Comparison of ENCODE assay signal across 1 cellular context in genomic region chr6:21003780-21004541, GRCh38.
TF ChIP-seq lines count a peak whose summit lies in the region.

No MANE protein-coding gene starts in this region.

TF ChIP-seq in HepG2, 621 proteins besides CTCF, POLR2A, EP300 and RAD21 (continued from another document and continues in another):
- TF ChIP-seq ZBTB40 (IDR thresholded peaks at IDR 0.05) (no peak), ZBTB40 (CRISPR knock-in tag; IDR thresholded peaks at IDR 0.05) (no peak; the same call in 1 of the 2 replicates), MIER2 (CRISPR knock-in tag; IDR thresholded peaks at IDR 0.05) (peak; percentile 32; the same call in 1 of the 2 replicates), EEA1 (CRISPR knock-in tag; IDR thresholded peaks at IDR 0.05; ENCODE audit: borderline replicate concordance) (no peak), ETV5 (CRISPR knock-in tag; IDR thresholded peaks at IDR 0.05; ENCODE audit: borderline replicate concordance) (peak; percentile 96), SYNCRIP (IDR thresholded peaks at IDR 0.05; ENCODE audit: insufficient read depth, low read depth, low read length) (no peak), HOXA9 (CRISPR knock-in tag; IDR thresholded peaks at IDR 0.05; ENCODE audit: borderline replicate concordance) (no peak), ZNF616 (CRISPR knock-in tag; IDR thresholded peaks at IDR 0.05; ENCODE audit: low read depth) (no peak), GLI4 (CRISPR knock-in tag; IDR thresholded peaks at IDR 0.05; ENCODE audit: borderline replicate concordance) (no peak), MEIS2 (CRISPR knock-in tag; IDR thresholded peaks at IDR 0.05) (no peak), SIX4 (CRISPR knock-in tag; IDR thresholded peaks at IDR 0.05) (peak; percentile 84), ZNF883 (CRISPR knock-in tag; IDR thresholded peaks at IDR 0.05; ENCODE audit: not compliant biosample characterization) (no peak), ZNF777 (CRISPR knock-in tag; IDR thresholded peaks at IDR 0.05) (no peak), IKZF4 (CRISPR knock-in tag; IDR thresholded peaks at IDR 0.05; ENCODE audit: borderline replicate concordance, low read depth, not compliant biosample characterization) (no peak), REPIN1 (CRISPR knock-in tag; IDR thresholded peaks at IDR 0.05; ENCODE audit: borderline replicate concordance, low read depth) (no peak), ZNF414 (CRISPR knock-in tag; IDR thresholded peaks at IDR 0.05) (no peak), ZNF615 (CRISPR knock-in tag; IDR thresholded peaks at IDR 0.05; ENCODE audit: borderline replicate concordance) (no peak), FOXP1 (IDR thresholded peaks at IDR 0.05) (no peak), FOXP1 (CRISPR knock-in tag; IDR thresholded peaks at IDR 0.05) (peak; percentile 92), ZNF547 (CRISPR knock-in tag; IDR thresholded peaks at IDR 0.05) (no peak), ZNF17 (CRISPR knock-in tag; IDR thresholded peaks at IDR 0.05) (no peak), ZBTB3 (CRISPR knock-in tag; IDR thresholded peaks at IDR 0.05; ENCODE audit: borderline replicate concordance, low read depth) (no peak), ZNF878 (CRISPR knock-in tag; IDR thresholded peaks at IDR 0.05) (no peak), ZNF7 (CRISPR knock-in tag; IDR thresholded peaks at IDR 0.05) (no peak), GTF3A (CRISPR knock-in tag; conservative IDR thresholded peaks at IDR 0.05) (no peak), TMF1 (CRISPR knock-in tag; IDR thresholded peaks at IDR 0.05; ENCODE audit: low read depth) (no peak), TFDP1 (CRISPR knock-in tag; IDR thresholded peaks at IDR 0.05; ENCODE audit: borderline replicate concordance) (no peak), ZNF530 (CRISPR knock-in tag; IDR thresholded peaks at IDR 0.05; ENCODE audit: low read depth) (no peak), CREB3 (CRISPR knock-in tag; IDR thresholded peaks at IDR 0.05) (no peak), BRCA1 (CRISPR knock-in tag; IDR thresholded peaks at IDR 0.05) (no peak), MEIS1 (CRISPR knock-in tag; IDR thresholded peaks at IDR 0.05; ENCODE audit: borderline replicate concordance) (no peak), U2AF1 (optimal IDR thresholded peaks at IDR 0.05; ENCODE audit: low read depth, low read length) (no peak), KLF13 (CRISPR knock-in tag; IDR thresholded peaks at IDR 0.05) (no peak), HMG20B (CRISPR knock-in tag; conservative IDR thresholded peaks at IDR 0.05) (peak; percentile 97), GABPA (IDR thresholded peaks at IDR 0.05; ENCODE audit: low read depth, low read length) (no peak), GABPA (CRISPR knock-in tag; IDR thresholded peaks at IDR 0.05; ENCODE audit: low read depth) (peak; percentile 50), GFI1 (CRISPR knock-in tag; IDR thresholded peaks at IDR 0.05; ENCODE audit: borderline replicate concordance) (peak; percentile 98), ATF2 (CRISPR knock-in tag; IDR thresholded peaks at IDR 0.05) (peak; percentile 71; the same call in 1 of the 2 replicates), ZFP41 (CRISPR knock-in tag; IDR thresholded peaks at IDR 0.05; ENCODE audit: borderline replicate concordance) (no peak), RXRA (CRISPR knock-in tag; IDR thresholded peaks at IDR 0.05) (no peak), PRMT3 (CRISPR knock-in tag; IDR thresholded peaks at IDR 0.05; ENCODE audit: borderline replicate concordance, low read depth) (no peak), ZNF670 (CRISPR knock-in tag; IDR thresholded peaks at IDR 0.05; ENCODE audit: borderline replicate concordance) (no peak), NFRKB (IDR thresholded peaks at IDR 0.05) (no peak), ZFY (CRISPR knock-in tag; IDR thresholded peaks at IDR 0.05) (no peak), ZNF331 (CRISPR knock-in tag; IDR thresholded peaks at IDR 0.05) (no peak; the same call in 1 of the 2 replicates)
- TF ChIP-seq, protein P1, sequence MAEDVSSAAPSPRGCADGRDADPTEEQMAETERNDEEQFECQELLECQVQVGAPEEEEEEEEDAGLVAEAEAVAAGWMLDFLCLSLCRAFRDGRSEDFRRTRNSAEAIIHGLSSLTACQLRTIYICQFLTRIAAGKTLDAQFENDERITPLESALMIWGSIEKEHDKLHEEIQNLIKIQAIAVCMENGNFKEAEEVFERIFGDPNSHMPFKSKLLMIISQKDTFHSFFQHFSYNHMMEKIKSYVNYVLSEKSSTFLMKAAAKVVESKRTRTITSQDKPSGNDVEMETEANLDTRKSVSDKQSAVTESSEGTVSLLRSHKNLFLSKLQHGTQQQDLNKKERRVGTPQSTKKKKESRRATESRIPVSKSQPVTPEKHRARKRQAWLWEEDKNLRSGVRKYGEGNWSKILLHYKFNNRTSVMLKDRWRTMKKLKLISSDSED (CRISPR knock-in tag; IDR thresholded peaks at IDR 0.05), result no peak
- TF ChIP-seq, protein P2, sequence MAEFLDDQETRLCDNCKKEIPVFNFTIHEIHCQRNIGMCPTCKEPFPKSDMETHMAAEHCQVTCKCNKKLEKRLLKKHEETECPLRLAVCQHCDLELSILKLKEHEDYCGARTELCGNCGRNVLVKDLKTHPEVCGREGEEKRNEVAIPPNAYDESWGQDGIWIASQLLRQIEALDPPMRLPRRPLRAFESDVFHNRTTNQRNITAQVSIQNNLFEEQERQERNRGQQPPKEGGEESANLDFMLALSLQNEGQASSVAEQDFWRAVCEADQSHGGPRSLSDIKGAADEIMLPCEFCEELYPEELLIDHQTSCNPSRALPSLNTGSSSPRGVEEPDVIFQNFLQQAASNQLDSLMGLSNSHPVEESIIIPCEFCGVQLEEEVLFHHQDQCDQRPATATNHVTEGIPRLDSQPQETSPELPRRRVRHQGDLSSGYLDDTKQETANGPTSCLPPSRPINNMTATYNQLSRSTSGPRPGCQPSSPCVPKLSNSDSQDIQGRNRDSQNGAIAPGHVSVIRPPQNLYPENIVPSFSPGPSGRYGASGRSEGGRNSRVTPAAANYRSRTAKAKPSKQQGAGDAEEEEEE (CRISPR knock-in tag; IDR thresholded peaks at IDR 0.05; ENCODE audit: borderline replicate concordance), result no peak
- TF ChIP-seq, protein P3, sequence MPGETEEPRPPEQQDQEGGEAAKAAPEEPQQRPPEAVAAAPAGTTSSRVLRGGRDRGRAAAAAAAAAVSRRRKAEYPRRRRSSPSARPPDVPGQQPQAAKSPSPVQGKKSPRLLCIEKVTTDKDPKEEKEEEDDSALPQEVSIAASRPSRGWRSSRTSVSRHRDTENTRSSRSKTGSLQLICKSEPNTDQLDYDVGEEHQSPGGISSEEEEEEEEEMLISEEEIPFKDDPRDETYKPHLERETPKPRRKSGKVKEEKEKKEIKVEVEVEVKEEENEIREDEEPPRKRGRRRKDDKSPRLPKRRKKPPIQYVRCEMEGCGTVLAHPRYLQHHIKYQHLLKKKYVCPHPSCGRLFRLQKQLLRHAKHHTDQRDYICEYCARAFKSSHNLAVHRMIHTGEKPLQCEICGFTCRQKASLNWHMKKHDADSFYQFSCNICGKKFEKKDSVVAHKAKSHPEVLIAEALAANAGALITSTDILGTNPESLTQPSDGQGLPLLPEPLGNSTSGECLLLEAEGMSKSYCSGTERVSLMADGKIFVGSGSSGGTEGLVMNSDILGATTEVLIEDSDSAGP (CRISPR knock-in tag; IDR thresholded peaks at IDR 0.05; ENCODE audit: borderline replicate concordance), result no peak
- TF ChIP-seq, protein P4, sequence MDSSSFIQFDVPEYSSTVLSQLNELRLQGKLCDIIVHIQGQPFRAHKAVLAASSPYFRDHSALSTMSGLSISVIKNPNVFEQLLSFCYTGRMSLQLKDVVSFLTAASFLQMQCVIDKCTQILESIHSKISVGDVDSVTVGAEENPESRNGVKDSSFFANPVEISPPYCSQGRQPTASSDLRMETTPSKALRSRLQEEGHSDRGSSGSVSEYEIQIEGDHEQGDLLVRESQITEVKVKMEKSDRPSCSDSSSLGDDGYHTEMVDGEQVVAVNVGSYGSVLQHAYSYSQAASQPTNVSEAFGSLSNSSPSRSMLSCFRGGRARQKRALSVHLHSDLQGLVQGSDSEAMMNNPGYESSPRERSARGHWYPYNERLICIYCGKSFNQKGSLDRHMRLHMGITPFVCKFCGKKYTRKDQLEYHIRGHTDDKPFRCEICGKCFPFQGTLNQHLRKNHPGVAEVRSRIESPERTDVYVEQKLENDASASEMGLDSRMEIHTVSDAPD (CRISPR knock-in tag; IDR thresholded peaks at IDR 0.05), result peak; percentile 52; the same call in 1 of the 2 replicates
